Comparison of ENCODE assay signal across 23 cellular contexts in the genomic region with DNA sequence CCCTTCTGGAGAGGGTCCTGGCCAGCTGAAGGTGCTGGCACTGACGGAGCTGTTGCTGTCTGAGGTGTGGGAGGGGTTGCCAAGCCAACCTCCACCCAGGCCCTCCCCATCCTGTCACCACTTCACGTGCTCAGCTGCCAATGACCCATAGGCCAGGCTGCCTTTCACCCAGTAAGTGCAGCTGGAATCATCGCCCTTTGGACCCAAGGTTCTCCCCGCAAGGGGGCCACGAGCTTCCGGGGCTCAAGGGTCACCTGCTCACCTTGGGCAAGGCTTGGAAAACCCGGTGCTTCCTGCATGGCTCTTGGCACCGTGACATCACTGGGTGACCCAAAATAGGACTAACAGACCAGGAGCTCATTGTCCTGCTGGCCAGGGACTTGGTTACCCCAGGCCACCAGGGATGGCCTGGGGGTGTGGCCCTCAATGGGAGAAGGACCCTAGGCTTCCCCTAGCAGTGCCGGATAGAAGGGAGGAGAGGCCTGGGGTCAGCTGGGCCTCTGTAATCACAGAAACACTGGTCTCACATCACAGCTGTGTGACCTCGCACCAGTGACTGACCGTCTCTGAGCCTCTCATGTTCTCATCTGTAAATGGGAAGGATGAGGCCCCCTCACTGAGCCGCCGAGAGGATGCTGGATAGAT. TPM values are rescaled to one million over a fixed set of nuclear protein-coding genes. Genes with fewer than 3 reads are reported as not detected.
DNase-seq lines count a peak whose midpoint lies in the region; ATAC-seq and TF ChIP-seq lines count a peak whose summit lies in the region.
"Had no signal": no experiment of that assay in that cellular context is flagged by ENCODE, and none has a peak within 500 bp of the region (broad histone marks: within the 10 kb centered on the region; RNA-seq: fewer than 3 reads in every experiment).

No MANE protein-coding gene starts in this region.

- H3K4me3 ChIP-seq in duodenal mucosa (ENCODE audit: low read depth in 1 of 2, low read length in 2 of 2): peak overlapping the region in 1 of 2 donors; percentile 9
- no peak overlapping the region for H3K4me3 ChIP-seq in mucosa of descending colon
- H3K4me3 ChIP-seq in psoas muscle: no peak overlapping the region
- H3K4me3 ChIP-seq: PC-9 had no signal

- peak; percentile 90 for ATAC-seq in mucosa of descending colon
- no peak for ATAC-seq in psoas muscle
- ATAC-seq in GM18498 (IDR thresholded peaks at IDR 0.05; ENCODE audit: unreplicated experiment): no peak
- ATAC-seq: activated CD4-positive, CD25-positive, alpha-beta regulatory T cell treated with anti-CD3 and anti-CD28 coated beads, Interleukin-2, amount 50 U/mL, for 24 hours; activated T-cell treated with anti-CD3 and anti-CD28 coated beads, Interleukin-2, amount 50 U/mL, for 72 hours had no signal

- H3K4me3 Mint-ChIP-seq in type B pancreatic cell: no peak overlapping the region
- H3K4me3 Mint-ChIP-seq: activated naive CD8-positive, alpha-beta T cell; activated T-cell treated with anti-CD3 and anti-CD28 coated beads, Interleukin-2, amount 50 U/mL, for 72 hours; brain; neural crest cell; stimulated activated memory B cell treated with anti-CD40 and anti-IgM and Interleukin-4, amounts not matched to agents 10 μg/mL and 1 μg/mL and 100 μg/mL, for 72 hours had no signal

- H3K36me3 Mint-ChIP-seq in type B pancreatic cell: no peaks in the 10 kb centered on the region
- H3K36me3 Mint-ChIP-seq: activated naive CD8-positive, alpha-beta T cell; brain; stimulated activated memory B cell treated with anti-CD40 and anti-IgM and Interleukin-4, amounts not matched to agents 10 μg/mL and 1 μg/mL and 100 μg/mL, for 72 hours had no signal

- peak overlapping the region; percentile 51 to 68 for H3K9ac ChIP-seq in duodenal mucosa (ENCODE audit: low read depth in 1 of 2, low read length in 2 of 2)

- peaks cover 45 to 48% of the 10 kb centered on the region in 2 donors for H3K4me1 ChIP-seq in duodenal mucosa (ENCODE audit: control insufficient read depth in 1 of 2, insufficient read depth in 2 of 2, low read length in 2 of 2)
- H3K4me1 ChIP-seq in mucosa of descending colon (ENCODE audit: low read depth): peaks cover 36% of the 10 kb centered on the region
- no peaks in the 10 kb centered on the region for H3K4me1 ChIP-seq in psoas muscle

- intact Hi-C loops in mucosa of descending colon (cut with DNase I, micrococcal nuclease): no loop called here
- intact Hi-C loops in psoas muscle (cut with DNase I): no loop called here

- H3K27ac ChIP-seq in duodenal mucosa (ENCODE audit: low read depth, low read length) (peak overlapping the region; percentile 74), psoas muscle (no peak overlapping the region)
- H3K27ac ChIP-seq: PC-9 had no signal

- H3K9me3 ChIP-seq in duodenal mucosa (ENCODE audit: control insufficient read depth in 1 of 2, low read length in 2 of 2): no peaks in the 10 kb centered on the region
- H3K9me3 ChIP-seq in mucosa of descending colon: no peaks in the 10 kb centered on the region
- H3K9me3 ChIP-seq in psoas muscle: no peaks in the 10 kb centered on the region

- no peaks in the 10 kb centered on the region for H3K27me3 Mint-ChIP-seq in type B pancreatic cell
- H3K27me3 Mint-ChIP-seq: activated naive CD8-positive, alpha-beta T cell; stimulated activated memory B cell treated with anti-CD40 and anti-IgM and Interleukin-4, amounts not matched to agents 10 μg/mL and 1 μg/mL and 100 μg/mL, for 72 hours had no signal

- 65 to 80% (median 74%) methylated on average over 13 of the region's 13 CpGs for WGBS in psoas muscle, 3 donors

- H3K4me1 Mint-ChIP-seq in type B pancreatic cell (ENCODE audit: unreplicated experiment): peaks cover 46% of the 10 kb centered on the region
- H3K4me1 Mint-ChIP-seq: stimulated activated memory B cell treated with anti-CD40 and anti-IgM and Interleukin-4, amounts not matched to agents 10 μg/mL and 1 μg/mL and 100 μg/mL, for 72 hours had no signal

- no peaks in the 10 kb centered on the region for H3K36me3 ChIP-seq in duodenal mucosa (ENCODE audit: control insufficient read depth in 1 of 2, insufficient read depth in 2 of 2, low read length in 2 of 2)
- H3K36me3 ChIP-seq in mucosa of descending colon (ENCODE audit: low read depth): no peaks in the 10 kb centered on the region
- H3K36me3 ChIP-seq in psoas muscle (ENCODE audit: insufficient read depth in 1 of 2, low read depth in 1 of 2): no peaks in the 10 kb centered on the region

- H3K27me3 ChIP-seq in duodenal mucosa (ENCODE audit: control insufficient read depth in 1 of 2, insufficient read depth in 2 of 2, low read length in 2 of 2) (no peaks in the 10 kb centered on the region), psoas muscle (ENCODE audit: insufficient read depth in 3 of 3, low read length in 2 of 3) (no peaks in the 10 kb centered on the region)

- TF ChIP-seq CTCF in mucosa of descending colon (IDR thresholded peaks at IDR 0.05) (no peak), type B pancreatic cell (conservative IDR thresholded peaks at IDR 0.05) (no peak), psoas muscle (IDR thresholded peaks at IDR 0.05) (no peak)

- H3K9me3 Mint-ChIP-seq in type B pancreatic cell: no peaks in the 10 kb centered on the region
- H3K9me3 Mint-ChIP-seq: activated T-cell treated with anti-CD3 and anti-CD28 coated beads, Interleukin-2, amount 50 U/mL, for 72 hours; brain; neural crest cell; stimulated activated memory B cell treated with anti-CD40 and anti-IgM and Interleukin-4, amounts not matched to agents 10 μg/mL and 1 μg/mL and 100 μg/mL, for 72 hours had no signal

- DNase-seq in HuH-7.5 (ENCODE audit: low spot score) (peak; percentile 58), mucosa of descending colon (peak; percentile 84 to 89 (median 86)), type B pancreatic cell (ENCODE audit: extremely low spot score, unreplicated experiment) (no peak), RKO (ENCODE audit: low spot score) (no peak), psoas muscle (no peak)
- DNase-seq: activated CD8-positive, alpha-beta memory T cell treated with anti-CD3 and anti-CD28 coated beads for 24 hours; activated T-cell treated with anti-CD3 and anti-CD28 coated beads, Interleukin-2, amount 50 U/mL, for 72 hours; AML-193; cortex of kidney; foreskin fibroblast; NCI-H1417 treated with DMSO at 0.1 percent for 48 hours; NCI-H2171; NCI-H748 treated with DMSO at 0.1 percent for 48 hours; PC-9; retina; T-helper 9 cell had no signal

- H3K27ac Mint-ChIP-seq in type B pancreatic cell: peak overlapping the region; percentile 51
- H3K27ac Mint-ChIP-seq: activated naive CD8-positive, alpha-beta T cell; activated T-cell treated with anti-CD3 and anti-CD28 coated beads, Interleukin-2, amount 50 U/mL, for 72 hours; brain; stimulated activated memory B cell treated with anti-CD40 and anti-IgM and Interleukin-4, amounts not matched to agents 10 μg/mL and 1 μg/mL and 100 μg/mL, for 72 hours had no signal

RNA-seq across cellular contexts. Expression of a gene that starts 51.3 kb away (rescaled TPM):
- 100 to 1,000 TPM in 1 of 3 donors, 10 to 100 TPM in 2; 66.2 to 102 (median 66.2) TPM for total RNA-seq in mucosa of descending colon
- total RNA-seq in type B pancreatic cell (ENCODE audit: low replicate concordance): 49.1 and 83.8 TPM in 2 replicates
- total RNA-seq in psoas muscle: 10 to 100 TPM in 2 of 4 donors, 1 to 10 TPM in 2; 5.8 to 21.0 (median 9.9) TPM
- 10 to 100 TPM in 1 of 3 donors, 1 to 10 TPM in 2; 1.8 to 10.8 (median 4.4) TPM for polyA plus RNA-seq in psoas muscle

Comparison
In these comparisons a context has a peak if more than half of its experiments do, and no peak if none do; other contexts are left out.
1. DNase-seq: peak in HuH-7.5 (single experiment) and mucosa of descending colon (3 of 3); none in type B pancreatic cell (single experiment), RKO (single experiment) and psoas muscle (0 of 2).